9 cellular contexts compared by ENCODE assay signal in the genomic region with DNA sequence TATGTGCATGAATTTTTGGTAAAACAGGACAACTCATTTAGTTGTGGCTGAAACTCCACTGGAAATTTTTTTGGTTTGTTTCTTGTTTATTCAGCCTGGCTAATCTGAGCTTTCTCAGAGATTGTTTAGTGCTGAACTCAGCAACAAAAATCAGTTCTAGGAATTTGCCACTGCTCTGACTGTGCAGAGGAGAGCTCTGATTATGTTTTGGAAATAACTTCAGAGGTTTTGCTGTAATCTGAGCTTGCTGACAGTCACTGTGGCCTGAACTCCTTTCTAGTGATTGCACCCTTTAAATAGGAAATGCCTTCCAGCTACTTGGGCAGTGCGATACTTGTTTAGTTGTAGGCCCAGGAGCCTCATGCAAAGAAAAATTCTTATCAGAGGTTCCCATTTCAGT.
DNase-seq lines count a peak whose midpoint lies in the region; ATAC-seq and TF ChIP-seq lines count a peak whose summit lies in the region.
"Had no signal": no experiment of that assay in that cellular context is flagged by ENCODE, and none has a peak within 500 bp of the region (broad histone marks: within the 10 kb centered on the region; RNA-seq: fewer than 3 reads in every experiment).

No MANE protein-coding gene starts in this region.

- H3K36me3 ChIP-seq in lower lobe of right lung: peaks cover 47% of the 10 kb centered on the region

- DNase-seq in AG09309 (ENCODE audit: low read depth): peak; percentile 82
- DNase-seq in HS-27A (ENCODE audit: low read depth): peak; percentile 7
- peak; percentile 76 for DNase-seq in amniotic epithelial cell (ENCODE audit: low read depth)
- no peak for DNase-seq in lower lobe of right lung
- no peak for DNase-seq in NCI-H524 treated with DMSO at 0.1 percent for 48 hours (lab: John Stamatoyannopoulos, UW)
- DNase-seq in NCI-H187 (lab: John Stamatoyannopoulos, UW): no peak
- DNase-seq in NCI-H2171 (lab: John Stamatoyannopoulos, UW): no peak

- peak overlapping the region; percentile 4 for H3K27ac ChIP-seq in lower lobe of right lung
- H3K27ac ChIP-seq: gastroesophageal sphincter had no signal

- peak; percentile 23 to 51 for ATAC-seq in lower lobe of right lung
- ATAC-seq in GM18498 (IDR thresholded peaks at IDR 0.05; ENCODE audit: unreplicated experiment): no peak
- ATAC-seq: gastroesophageal sphincter had no signal

- intact Hi-C loops in lower lobe of right lung (cut with DNase I): no loop called here

- peaks cover 35% of the 10 kb centered on the region for H3K4me1 ChIP-seq in lower lobe of right lung
- H3K4me1 ChIP-seq: gastroesophageal sphincter had no signal

- H3K9me3 ChIP-seq in lower lobe of right lung: no peaks in the 10 kb centered on the region
- H3K9me3 ChIP-seq: gastroesophageal sphincter had no signal

- H3K4me3 ChIP-seq in AG09309 (ENCODE audit: control insufficient read depth, low read depth, low read length) (no peak overlapping the region), lower lobe of right lung (no peak overlapping the region)
- H3K4me3 ChIP-seq: gastroesophageal sphincter had no signal

- H3K27me3 ChIP-seq in lower lobe of right lung (ENCODE audit: low read depth): no peaks in the 10 kb centered on the region
- H3K27me3 ChIP-seq: gastroesophageal sphincter had no signal

- no peak for TF ChIP-seq CTCF in AG09309 (IDR thresholded peaks at IDR 0.05; ENCODE audit: control insufficient read depth, insufficient read depth, low read depth, low read length, missing control alignments)
- no peak for TF ChIP-seq CTCF in lower lobe of right lung (IDR thresholded peaks at IDR 0.05)

Comparison
In these comparisons a context has a peak if more than half of its experiments do, and no peak if none do; other contexts are left out.
1. DNase-seq: peak in AG09309 (single experiment), HS-27A (single experiment) and amniotic epithelial cell (single experiment); none in lower lobe of right lung (single experiment), NCI-H524 treated with DMSO at 0.1 percent for 48 hours (single experiment), NCI-H187 (0 of 2) and NCI-H2171 (single experiment).